8 cellular contexts compared by ENCODE assay signal in genomic region chr4:185005209-185005819, GRCh38. TPM values are rescaled to one million over a fixed set of nuclear protein-coding genes. Genes with fewer than 3 reads are reported as not detected.
DNase-seq lines count a peak whose midpoint lies in the region; FAIRE-seq and TF ChIP-seq lines count a peak whose summit lies in the region.

No MANE protein-coding gene starts in this region.

- H3K9ac ChIP-seq in H9 (ENCODE audit: extremely low read depth, insufficient read length, low read length) = no peak overlapping the region

- TF ChIP-seq POLR2A in thyroid gland (IDR thresholded peaks at IDR 0.05) = no peak

- H3K27ac ChIP-seq in H9 (ENCODE audit: insufficient read length, low read depth, low read length) = no peak overlapping the region
- H3K27ac ChIP-seq in thyroid gland = peak overlapping the region; percentile 46 to 76 (median 60)

- H3K4me3 ChIP-seq in MG63 (no peak overlapping the region), thyroid gland (replicated peaks in 1 of 3) (no peak overlapping the region)

- no peak overlapping the region for H3K27ac Mint-ChIP-seq in H9
- H3K27ac Mint-ChIP-seq in osteocyte (ENCODE audit: unreplicated experiment) = no peak overlapping the region

- no peak overlapping the region for H3T11ph ChIP-seq in H9 (ENCODE audit: low read length)

- no peaks in the 10 kb centered on the region for H3K9me3 ChIP-seq in H9 (ENCODE audit: control insufficient read depth, low read depth, low read length)
- H3K9me3 ChIP-seq in MG63 = no peaks in the 10 kb centered on the region
- no peaks in the 10 kb centered on the region for H3K9me3 ChIP-seq in thyroid gland

- H3K4me1 Mint-ChIP-seq in H9 (peaks cover 14 to 16% of the 10 kb centered on the region in 2 experiments), osteocyte (ENCODE audit: unreplicated experiment) (peaks cover 12% of the 10 kb centered on the region)

- DNase-seq in H9 (peak; percentile 82), MG63 (peak; percentile 73), SK-MEL-5 (ENCODE audit: low read depth, low spot score) (peak; percentile 90), glomerular endothelial cell (ENCODE audit: extremely low read depth, low read depth, low spot score) (peak; percentile 41), osteocyte (ENCODE audit: extremely low spot score, unreplicated experiment) (peak; percentile 91), thyroid gland (peak; percentile 88 to 91)
- DNase-seq in activated naive CD4-positive, alpha-beta T cell treated with Interleukin-2 at 50 U/mL for 16 hours = peak; percentile 80

- H2AFZ ChIP-seq in H9 (ENCODE audit: low read length) = no peak overlapping the region

- no peaks in the 10 kb centered on the region for H3K23me2 ChIP-seq in H9 (ENCODE audit: insufficient read length, low read depth, low read length, poor library complexity, severe bottlenecking)

- peaks cover 72% of the 10 kb centered on the region for H3K27me3 Mint-ChIP-seq in H9 (ENCODE audit: low read depth)
- H3K27me3 Mint-ChIP-seq in osteocyte (ENCODE audit: unreplicated experiment) = peaks cover 60% of the 10 kb centered on the region

- in situ Hi-C loops in SK-MEL-5 (cut with HindIII; ENCODE audit: low pct_unique_long_range_greater_than_20kb, low sequenced_read_pairs) = no loop called here

- no peaks in the 10 kb centered on the region for H4K20me1 ChIP-seq in H9 (ENCODE audit: control insufficient read depth, insufficient read depth, insufficient read length)

- H3K18ac ChIP-seq in H9 (ENCODE audit: insufficient read length, low read depth, low read length) = peak overlapping the region; percentile 4

- peak overlapping the region; percentile 50 for H3K4me2 ChIP-seq in H9 (ENCODE audit: insufficient read depth, insufficient read length, low read length)

- H2BK120ac ChIP-seq in H9 (ENCODE audit: low read depth, low read length, poor library complexity, severe bottlenecking) = no peak overlapping the region

- no peak overlapping the region for H3K56ac ChIP-seq in H9 (ENCODE audit: insufficient read length, low read depth, low read length)

- H3K79me2 ChIP-seq in H9 (ENCODE audit: insufficient read depth, low read length) = no peaks in the 10 kb centered on the region

- no peaks in the 10 kb centered on the region; a peak in 1 of 5 replicates for H3K9me3 Mint-ChIP-seq in H9
- no peaks in the 10 kb centered on the region for H3K9me3 Mint-ChIP-seq in osteocyte (ENCODE audit: unreplicated experiment)

- intact Hi-C loops in thyroid gland (cut with DNase I) = loop anchor here (10.0 kb wide), 1 partner anchor 129 kb away; no protein-coding TSS in a partner anchor

- H3K79me1 ChIP-seq in H9 (ENCODE audit: insufficient read depth, low read depth, low read length, poor library complexity, severe bottlenecking) = no peaks in the 10 kb centered on the region

- peak; percentile 33 for FAIRE-seq in G401.6 (lab: Jason Lieb, UNC)

- H2BK20ac ChIP-seq in H9 (ENCODE audit: low read depth, low read length, poor library complexity, severe bottlenecking) = no peak overlapping the region

- H3K27me3 ChIP-seq in H9 (ENCODE audit: insufficient read depth, low read length) (peaks cover 2% of the 10 kb centered on the region; the same call in 1 of the 2 replicates), MG63 (no peaks in the 10 kb centered on the region), thyroid gland (no peaks in the 10 kb centered on the region)

- H3K36me3 Mint-ChIP-seq in H9 (ENCODE audit: insufficient read depth in 1 of 3, low read depth in 3 of 3) = no peaks in the 10 kb centered on the region
- H3K36me3 Mint-ChIP-seq in osteocyte (ENCODE audit: unreplicated experiment) = no peaks in the 10 kb centered on the region

- peak; percentile 98 for TF ChIP-seq CTCF in H9 (conservative IDR thresholded peaks at IDR 0.05)
- peak; percentile 93 for TF ChIP-seq CTCF in osteocyte (IDR thresholded peaks at IDR 0.05)
- TF ChIP-seq CTCF in thyroid gland (IDR thresholded peaks at IDR 0.05) = peak; percentile 81 to 90 (median 86)

- no peak overlapping the region for H4K8ac ChIP-seq in H9 (replicated peaks; ENCODE audit: insufficient read length, low read depth, low read length)

- H3K14ac ChIP-seq in H9 (ENCODE audit: insufficient read depth, low read length) = no peak overlapping the region

- H2AK5ac ChIP-seq in H9 (ENCODE audit: insufficient read length, low read length) = no peak overlapping the region

- H3K23ac ChIP-seq in H9 (ENCODE audit: insufficient read length, low read depth, low read length) = no peak overlapping the region

- H3K36me3 ChIP-seq in MG63 (no peaks in the 10 kb centered on the region), thyroid gland (no peaks in the 10 kb centered on the region)

- no peak overlapping the region for H3K4ac ChIP-seq in H9 (ENCODE audit: low read depth, low read length)

- no peak overlapping the region for H4K91ac ChIP-seq in H9 (ENCODE audit: insufficient read length, low read depth, low read length)

- H4K5ac ChIP-seq in H9 (ENCODE audit: insufficient read length, low read depth, low read length) = no peak overlapping the region

- no peak overlapping the region for H2BK12ac ChIP-seq in H9 (ENCODE audit: insufficient read length, low read depth, low read length)

- H3K4me3 Mint-ChIP-seq in H9 = peak overlapping the region; percentile 49 to 69
- H3K4me3 Mint-ChIP-seq in osteocyte (ENCODE audit: unreplicated experiment) = peak overlapping the region; percentile 65

- no peak overlapping the region for H2BK15ac ChIP-seq in H9 (ENCODE audit: low read depth, low read length)

- H3K4me1 ChIP-seq in H9 (ENCODE audit: insufficient read depth, low read length) = no peaks in the 10 kb centered on the region; the same call in 1 of the 2 replicates
- peaks cover 7 to 10% of the 10 kb centered on the region in 2 donors for H3K4me1 ChIP-seq in thyroid gland

- no CpG with 5 or more reads among the region's 22 CpGs for WGBS in H9 (ENCODE audit: extremely low coverage, insufficient read length, low lambda C conversion rate)
- WGBS in thyroid gland, 2 donors = 6 to 7% methylated on average over 22 of the region's 22 CpGs

- no peak overlapping the region for H2BK5ac ChIP-seq in H9 (ENCODE audit: insufficient read length, low read length)

RNA-seq across cellular contexts. Expression of gene HELT, which starts 13.0 kb away (rescaled TPM):
- total RNA-seq in H9 (2021) (not detected in 2 replicates), glomerular endothelial cell (not detected in 2 replicates), osteocyte (not detected in 2 replicates), thyroid gland (not detected)
- total RNA-seq in MG63 (2014; rRNA removed; shearing (Covaris generic); ENCODE audit: low replicate concordance) = not detected in 2 replicates
- total RNA-seq in SK-MEL-5 (2014; rRNA removed; shearing (Covaris generic)) = not detected in 2 replicates
- polyA plus RNA-seq in SK-MEL-5 (2015; cell fraction: cytosol; rRNA removed) = 0.20 TPM in 1 of 2 replicates, not detected in the other
- not detected in 2 replicates for polyA plus RNA-seq in SK-MEL-5 (2015; cell fraction: nucleus; rRNA removed)

Comparison
In these comparisons a context has a peak if more than half of its experiments do, and no peak if none do; other contexts are left out.
1. DNase-seq: peak in every context shown above with its lines; median percentile 91 in osteocyte; 90 in SK-MEL-5; 90 in thyroid gland; 82 in H9; 80 in activated naive CD4-positive, alpha-beta T cell treated with Interleukin-2 at 50 U/mL for 16 hours; 73 in MG63; 41 in glomerular endothelial cell.